In the genomic region with DNA sequence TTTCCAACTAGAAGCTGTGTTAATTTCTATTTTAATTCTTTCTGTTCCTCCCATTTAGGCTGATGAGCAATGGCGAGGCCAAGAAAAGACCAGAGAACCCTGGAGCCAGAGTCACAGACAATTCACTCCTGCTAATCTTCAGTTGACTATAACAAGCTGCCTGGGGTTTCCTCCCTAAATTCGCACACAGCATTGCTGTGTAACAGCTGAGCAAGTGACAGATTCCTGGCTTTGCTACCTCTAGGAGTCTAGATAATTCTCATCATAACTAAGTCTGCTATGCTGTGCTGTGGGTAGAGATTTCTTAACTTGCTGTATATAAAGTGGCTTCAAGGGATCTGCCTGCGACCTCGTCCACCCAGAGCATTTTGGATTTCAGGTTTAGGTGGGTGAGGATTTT, we compare ENCODE assay signal across 17 cellular contexts.
DNase-seq lines count a peak whose midpoint lies in the region; ATAC-seq, FAIRE-seq and TF ChIP-seq lines count a peak whose summit lies in the region.
"Had no signal": no experiment of that assay in that cellular context is flagged by ENCODE, and none has a peak within 500 bp of the region (broad histone marks: within the 10 kb centered on the region; RNA-seq: fewer than 3 reads in every experiment).

No MANE protein-coding gene starts in this region.

- DNase-seq in Right ventricle myocardium superior (no peak), right atrium auricular region (ENCODE audit: low spot score) (no peak), left lung (no peak), nephron progenitor cell (no peak), pancreas (no peak), G401 (ENCODE audit: low spot score) (no peak)
- DNase-seq in CD8-positive, alpha-beta T cell: no peak
- DNase-seq: 8988T, AML-193, Calu3, DMS 273 treated with DMSO at 0.1 percent for 48 hours, GOT3 had no signal

- TF ChIP-seq CTCF in right atrium auricular region (IDR thresholded peaks at IDR 0.05): no peak
- TF ChIP-seq CTCF in left lung (IDR thresholded peaks at IDR 0.05): no peak
- no peak for TF ChIP-seq CTCF in nephron progenitor cell (IDR thresholded peaks at IDR 0.05)
- no peak for TF ChIP-seq CTCF in pancreas (IDR thresholded peaks at IDR 0.05)
- TF ChIP-seq CTCF in CD8-positive, alpha-beta T cell (IDR thresholded peaks at IDR 0.05): no peak

- no peak overlapping the region for H3K4me3 ChIP-seq in right atrium auricular region
- no peak overlapping the region for H3K4me3 ChIP-seq in left lung
- H3K4me3 ChIP-seq in pancreas: no peak overlapping the region
- no peak overlapping the region for H3K4me3 ChIP-seq in CD8-positive, alpha-beta T cell (ENCODE audit: low read depth, low read length)
- H3K4me3 ChIP-seq: BLaER1, GM12878, HAP-1 had no signal

- intact Hi-C loops in Right ventricle myocardium superior (cut with DNase I): no loop called here
- intact Hi-C loops in left lung (cut with DNase I): no loop called here
- intact Hi-C loops in pancreas (cut with DNase I): no loop called here
- intact Hi-C loops in CD8-positive, alpha-beta T cell (cut with DNase I, micrococcal nuclease): no loop called here

- 85 to 87% methylated on average over 4 of the region's 4 CpGs for WGBS in pancreas, 2 donors

- H3K4me3 Mint-ChIP-seq in nephron progenitor cell: no peak overlapping the region
- no peak overlapping the region for H3K4me3 Mint-ChIP-seq in CD8-positive, alpha-beta T cell

- H3K27me3 Mint-ChIP-seq in nephron progenitor cell (ENCODE audit: low read depth, poor library complexity): no peaks in the 10 kb centered on the region
- no peaks in the 10 kb centered on the region for H3K27me3 Mint-ChIP-seq in CD8-positive, alpha-beta T cell (ENCODE audit: low read depth)

- in situ Hi-C loops in G401 (cut with HindIII; ENCODE audit: low sequenced_read_pairs): no loop called here

- H3K27ac Mint-ChIP-seq in nephron progenitor cell: peak overlapping the region; percentile 10
- no peak overlapping the region for H3K27ac Mint-ChIP-seq in CD8-positive, alpha-beta T cell

- CTCF ChIA-PET in CD8-positive, alpha-beta T cell (lab: Charles Lee): no interaction called here

- H3K4me1 Mint-ChIP-seq in nephron progenitor cell: peaks cover 82% of the 10 kb centered on the region
- H3K4me1 Mint-ChIP-seq in CD8-positive, alpha-beta T cell (ENCODE audit: low read depth): no peaks in the 10 kb centered on the region

- ATAC-seq in Right ventricle myocardium superior (ENCODE audit: poor library complexity) (peak; percentile 46), left lung (peak; percentile 37), GM19452 (IDR thresholded peaks at IDR 0.05; ENCODE audit: unreplicated experiment) (no peak), pancreas (no peak)
- ATAC-seq in CD8-positive, alpha-beta T cell: no peak
- ATAC-seq: GM12878 had no signal

- POLR2A ChIA-PET in CD8-positive, alpha-beta T cell (lab: Charles Lee): no interaction called here

- H3K9me3 ChIP-seq in right atrium auricular region: no peaks in the 10 kb centered on the region
- no peaks in the 10 kb centered on the region for H3K9me3 ChIP-seq in left lung
- H3K9me3 ChIP-seq in pancreas: no peaks in the 10 kb centered on the region
- no peaks in the 10 kb centered on the region for H3K9me3 ChIP-seq in CD8-positive, alpha-beta T cell (ENCODE audit: low read length)
- H3K9me3 ChIP-seq: BLaER1, HAP-1 had no signal

- H3K27ac ChIP-seq in right atrium auricular region: peak overlapping the region in 1 of 2 donors; percentile 7
- H3K27ac ChIP-seq in left lung: no peak overlapping the region
- H3K27ac ChIP-seq in pancreas: no peak overlapping the region
- H3K27ac ChIP-seq in CD8-positive, alpha-beta T cell (ENCODE audit: low read depth, low read length): no peak overlapping the region
- H3K27ac ChIP-seq: BLaER1 had no signal

- peaks cover 0 to 67% of the 10 kb centered on the region in 2 donors for H3K4me1 ChIP-seq in right atrium auricular region
- no peaks in the 10 kb centered on the region for H3K4me1 ChIP-seq in left lung
- H3K4me1 ChIP-seq in pancreas: no peaks in the 10 kb centered on the region
- H3K4me1 ChIP-seq in CD8-positive, alpha-beta T cell (ENCODE audit: insufficient read depth, low read length): no peaks in the 10 kb centered on the region
- H3K4me1 ChIP-seq: BLaER1, HAP-1 had no signal

- H3K36me3 Mint-ChIP-seq in nephron progenitor cell (ENCODE audit: low read depth): peaks cover 34% of the 10 kb centered on the region
- no peaks in the 10 kb centered on the region for H3K36me3 Mint-ChIP-seq in CD8-positive, alpha-beta T cell

- no peaks in the 10 kb centered on the region for H3K27me3 ChIP-seq in right atrium auricular region
- no peaks in the 10 kb centered on the region for H3K27me3 ChIP-seq in left lung
- H3K27me3 ChIP-seq in pancreas: no peaks in the 10 kb centered on the region
- H3K27me3 ChIP-seq in CD8-positive, alpha-beta T cell (ENCODE audit: insufficient read depth, low read length): no peaks in the 10 kb centered on the region
- H3K27me3 ChIP-seq: BLaER1 had no signal

- H3K36me3 ChIP-seq in right atrium auricular region (no peaks in the 10 kb centered on the region), left lung (no peaks in the 10 kb centered on the region), pancreas (no peaks in the 10 kb centered on the region)
- H3K36me3 ChIP-seq in CD8-positive, alpha-beta T cell (ENCODE audit: insufficient read depth, low read length): no peaks in the 10 kb centered on the region
- H3K36me3 ChIP-seq: BLaER1, HAP-1 had no signal

- peaks cover 13% of the 10 kb centered on the region for H3K9me3 Mint-ChIP-seq in nephron progenitor cell
- no peaks in the 10 kb centered on the region for H3K9me3 Mint-ChIP-seq in CD8-positive, alpha-beta T cell

- no peak for FAIRE-seq in pancreas (lab: Jason Lieb, UNC)
- FAIRE-seq: GM12878, GM18507 had no signal

Comparison
In these comparisons a context has a peak if more than half of its experiments do, and no peak if none do; other contexts are left out.
1. ATAC-seq: peak in Right ventricle myocardium superior (single experiment) and left lung (single experiment); none in GM19452 (single experiment), pancreas (0 of 4) and CD8-positive, alpha-beta T cell (single experiment).